ENCODE assay signal across 12 cellular contexts in the genomic region with DNA sequence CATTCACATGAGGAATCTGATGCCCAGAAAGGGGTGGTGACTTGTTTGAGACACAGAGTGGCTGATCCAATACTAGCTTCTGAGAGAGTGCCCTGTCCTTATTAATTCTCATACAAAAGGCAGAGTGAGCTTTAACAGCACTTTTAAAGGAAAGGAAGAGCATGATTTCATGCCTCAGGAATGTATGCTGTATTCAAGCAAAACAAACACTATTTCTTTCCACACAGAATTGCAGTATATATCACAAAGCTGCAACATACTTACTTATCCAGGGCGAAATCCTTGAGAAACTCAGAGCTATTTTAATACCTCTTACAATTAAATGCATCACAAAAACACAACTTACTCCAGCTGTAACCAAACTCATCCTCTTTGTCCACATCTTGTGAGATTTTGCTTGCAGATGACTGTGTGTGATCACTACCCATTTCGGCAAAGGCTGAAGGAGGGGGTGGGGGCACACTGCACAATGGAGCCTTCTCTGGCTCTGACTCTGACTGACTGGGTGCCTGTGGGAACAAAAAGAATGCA.
DNase-seq lines count a peak whose midpoint lies in the region; ATAC-seq, FAIRE-seq and TF ChIP-seq lines count a peak whose summit lies in the region.
"Had no signal": no experiment of that assay in that cellular context is flagged by ENCODE, and none has a peak within 500 bp of the region (broad histone marks: within the 10 kb centered on the region; RNA-seq: fewer than 3 reads in every experiment).

No MANE protein-coding gene starts in this region.

- no peak for TF ChIP-seq EP300 in A549 (IDR thresholded peaks at IDR 0.05)

- peak overlapping the region; percentile 74 for H3K4me2 ChIP-seq in A549

- 26% methylated on average over 2 of the region's 2 CpGs for WGBS in A549 (ENCODE audit: missing lambda C conversion rate)

- TF ChIP-seq POLR2A in A549 (IDR thresholded peaks at IDR 0.05; ENCODE audit: low read length), result no peak

- H3K4me3 Mint-ChIP-seq in activated naive CD4-positive, alpha-beta T cell treated with anti-CD3 and anti-CD28 coated beads, Interleukin-2, amount 10 ng/mL, durations not matched to agents 7 days and 5 days, result no peak overlapping the region
- H3K4me3 Mint-ChIP-seq: B cell; dendritic cell treated with granulocyte-macrophage colony-stimulating factor and Interleukin-4, amounts not matched to agents 40 ng/mL and 50 ng/mL, for 4 days had no signal

- no peaks in the 10 kb centered on the region for H3K4me1 Mint-ChIP-seq in activated naive CD4-positive, alpha-beta T cell treated with anti-CD3 and anti-CD28 coated beads, Interleukin-2, amount 10 ng/mL, durations not matched to agents 7 days and 5 days
- H3K4me1 Mint-ChIP-seq: B cell had no signal

- DNase-seq in A549 (ENCODE audit: low read depth in 1 of 2, low spot score in 1 of 2) (peak in 1 of 2 experiments; percentile 38), LHCN-M2 (ENCODE audit: low read depth) (peak; percentile 79), choroid plexus epithelial cell (ENCODE audit: low read depth) (peak; percentile 95), lung microvascular endothelial cell (ENCODE audit: low read depth in 2 of 2) (peak; percentile 15 to 87), NCI-H526 treated with DMSO at 0.1 percent for 48 hours (lab: John Stamatoyannopoulos, UW) (no peak), NCI-H446 treated with DMSO at 0.1 percent for 48 hours (lab: John Stamatoyannopoulos, UW) (no peak), left lobe of liver (ENCODE audit: low spot score) (no peak)
- no peak for DNase-seq in activated naive CD4-positive, alpha-beta T cell treated with anti-CD3 and anti-CD28 coated beads, Interleukin-2, amount 10 ng/mL, durations not matched to agents 7 days and 5 days

- FAIRE-seq in A549 (lab: Jason Lieb, UNC), result peak; percentile 77
- FAIRE-seq: K562 had no signal

- no peaks in the 10 kb centered on the region for H3K9me3 ChIP-seq in A549
- H3K9me3 ChIP-seq: right atrium auricular region had no signal

- POLR2A ChIA-PET in A549 (lab: Yijun Ruan, JAX), result interaction anchor here (1.2 to 1.6 kb wide), 2 partner anchors 42 to 140 kb away, joined by 3 to 4 read pairs; partner anchors contain the start of gene MPDZ

- H3K27ac ChIP-seq in A549, result peak overlapping the region; percentile 51 to 67
- H3K27ac ChIP-seq: right atrium auricular region had no signal

- CTCF ChIA-PET in A549 (lab: Yijun Ruan, JAX), result interaction anchor here (1.2 kb wide), 1 partner anchor 10 kb away, joined by 5 read pairs; no protein-coding TSS in a partner anchor
- CTCF ChIA-PET in activated naive CD4-positive, alpha-beta T cell treated with anti-CD3 and anti-CD28 coated beads, Interleukin-2, amount 10 ng/mL, durations not matched to agents 7 days and 5 days (lab: Charles Lee), result no interaction called here

- ATAC-seq in A549 (peak; percentile 86 to 90), left lobe of liver (no peak)
- ATAC-seq: K562 had no signal

- H3K9me3 Mint-ChIP-seq in activated naive CD4-positive, alpha-beta T cell treated with anti-CD3 and anti-CD28 coated beads, Interleukin-2, amount 10 ng/mL, durations not matched to agents 7 days and 5 days, result peaks cover 3% of the 10 kb centered on the region
- H3K9me3 Mint-ChIP-seq: dendritic cell treated with granulocyte-macrophage colony-stimulating factor and Interleukin-4, amounts not matched to agents 40 ng/mL and 50 ng/mL, for 4 days had no signal

- H3K27ac Mint-ChIP-seq in activated naive CD4-positive, alpha-beta T cell treated with anti-CD3 and anti-CD28 coated beads, Interleukin-2, amount 10 ng/mL, durations not matched to agents 7 days and 5 days, result no peak overlapping the region
- H3K27ac Mint-ChIP-seq: B cell; dendritic cell treated with granulocyte-macrophage colony-stimulating factor and Interleukin-4, amounts not matched to agents 40 ng/mL and 50 ng/mL, for 4 days had no signal

- no peaks in the 10 kb centered on the region for H3K36me3 Mint-ChIP-seq in activated naive CD4-positive, alpha-beta T cell treated with anti-CD3 and anti-CD28 coated beads, Interleukin-2, amount 10 ng/mL, durations not matched to agents 7 days and 5 days

- H3K4me1 ChIP-seq in A549, result peaks cover 30% of the 10 kb centered on the region

- H3K27me3 Mint-ChIP-seq in activated naive CD4-positive, alpha-beta T cell treated with anti-CD3 and anti-CD28 coated beads, Interleukin-2, amount 10 ng/mL, durations not matched to agents 7 days and 5 days, result no peaks in the 10 kb centered on the region
- H3K27me3 Mint-ChIP-seq: B cell; dendritic cell treated with granulocyte-macrophage colony-stimulating factor and Interleukin-4, amounts not matched to agents 40 ng/mL and 50 ng/mL, for 4 days had no signal

- H3K4me3 ChIP-seq in A549 (no peak overlapping the region), choroid plexus epithelial cell (ENCODE audit: low read depth, low read length) (peak overlapping the region; percentile 37)
- H3K4me3 ChIP-seq: K562, right atrium auricular region had no signal

- TF ChIP-seq RAD21 in A549 (conservative IDR thresholded peaks at IDR 0.05 in 1 of 2, IDR thresholded peaks at IDR 0.05 in 1 of 2), result no peak

- TF ChIP-seq CTCF in A549 (IDR thresholded peaks at IDR 0.05) (no peak), choroid plexus epithelial cell (conservative IDR thresholded peaks at IDR 0.05; ENCODE audit: low read depth, low read length) (no peak)

TF ChIP-seq in A549, 52 proteins besides CTCF, POLR2A, EP300 and RAD21:
- TF ChIP-seq ZFP36 (IDR thresholded peaks at IDR 0.05; ENCODE audit: borderline replicate concordance, partially characterized antibody) (no peak), KDM1A (IDR thresholded peaks at IDR 0.05; ENCODE audit: low read depth) (no peak), KDM5A (IDR thresholded peaks at IDR 0.05) (no peak), FOSL2 (IDR thresholded peaks at IDR 0.05) (no peak), FOSL2 (CRISPR knock-in tag; IDR thresholded peaks at IDR 0.05) (no peak), MAZ (IDR thresholded peaks at IDR 0.05; ENCODE audit: borderline replicate concordance, low read depth, low read length) (no peak), HOXB5 (CRISPR knock-in tag; IDR thresholded peaks at IDR 0.05) (no peak), BHLHE40 (IDR thresholded peaks at IDR 0.05; ENCODE audit: low read depth, low read length) (no peak), TP53 (CRISPR knock-in tag; IDR thresholded peaks at IDR 0.05) (no peak), RNF2 (IDR thresholded peaks at IDR 0.05; ENCODE audit: borderline replicate concordance, low read depth) (no peak), ZC3H11A (IDR thresholded peaks at IDR 0.05) (no peak), PHF8 (IDR thresholded peaks at IDR 0.05; ENCODE audit: borderline replicate concordance, low read depth) (no peak), MYC (IDR thresholded peaks at IDR 0.05; ENCODE audit: borderline replicate concordance, low read length) (no peak), MAFK (IDR thresholded peaks at IDR 0.05; ENCODE audit: partially characterized antibody) (no peak), POLR2AphosphoS2 (conservative IDR thresholded peaks at IDR 0.05; ENCODE audit: low read length) (no peak)
- TF ChIP-seq, protein P1, sequence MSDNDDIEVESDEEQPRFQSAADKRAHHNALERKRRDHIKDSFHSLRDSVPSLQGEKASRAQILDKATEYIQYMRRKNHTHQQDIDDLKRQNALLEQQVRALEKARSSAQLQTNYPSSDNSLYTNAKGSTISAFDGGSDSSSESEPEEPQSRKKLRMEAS (IDR thresholded peaks at IDR 0.05), result no peak
- TF ChIP-seq, protein P2, sequence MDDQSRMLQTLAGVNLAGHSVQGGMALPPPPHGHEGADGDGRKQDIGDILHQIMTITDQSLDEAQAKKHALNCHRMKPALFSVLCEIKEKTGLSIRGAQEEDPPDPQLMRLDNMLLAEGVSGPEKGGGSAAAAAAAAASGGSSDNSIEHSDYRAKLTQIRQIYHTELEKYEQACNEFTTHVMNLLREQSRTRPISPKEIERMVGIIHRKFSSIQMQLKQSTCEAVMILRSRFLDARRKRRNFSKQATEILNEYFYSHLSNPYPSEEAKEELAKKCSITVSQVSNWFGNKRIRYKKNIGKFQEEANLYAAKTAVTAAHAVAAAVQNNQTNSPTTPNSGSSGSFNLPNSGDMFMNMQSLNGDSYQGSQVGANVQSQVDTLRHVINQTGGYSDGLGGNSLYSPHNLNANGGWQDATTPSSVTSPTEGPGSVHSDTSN (IDR thresholded peaks at IDR 0.05), result no peak
- TF ChIP-seq, protein P3, sequence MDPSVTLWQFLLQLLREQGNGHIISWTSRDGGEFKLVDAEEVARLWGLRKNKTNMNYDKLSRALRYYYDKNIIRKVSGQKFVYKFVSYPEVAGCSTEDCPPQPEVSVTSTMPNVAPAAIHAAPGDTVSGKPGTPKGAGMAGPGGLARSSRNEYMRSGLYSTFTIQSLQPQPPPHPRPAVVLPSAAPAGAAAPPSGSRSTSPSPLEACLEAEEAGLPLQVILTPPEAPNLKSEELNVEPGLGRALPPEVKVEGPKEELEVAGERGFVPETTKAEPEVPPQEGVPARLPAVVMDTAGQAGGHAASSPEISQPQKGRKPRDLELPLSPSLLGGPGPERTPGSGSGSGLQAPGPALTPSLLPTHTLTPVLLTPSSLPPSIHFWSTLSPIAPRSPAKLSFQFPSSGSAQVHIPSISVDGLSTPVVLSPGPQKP (IDR thresholded peaks at IDR 0.05; ENCODE audit: low read depth, low read length), result no peak
TF ChIP-seq in A549: peak in this region for 0.

Comparison
In these comparisons a context has a peak if more than half of its experiments do, and no peak if none do; other contexts are left out.
1. DNase-seq: peak in LHCN-M2 (single experiment), choroid plexus epithelial cell (single experiment) and lung microvascular endothelial cell (2 of 2); none in NCI-H526 treated with DMSO at 0.1 percent for 48 hours (single experiment), NCI-H446 treated with DMSO at 0.1 percent for 48 hours (single experiment), left lobe of liver (single experiment) and activated naive CD4-positive, alpha-beta T cell treated with anti-CD3 and anti-CD28 coated beads, Interleukin-2, amount 10 ng/mL, durations not matched to agents 7 days and 5 days (single experiment).